In genomic region chr2:227473019-227473461, GRCh38 we compare ENCODE assay signal across 8 cellular contexts. TPM values are rescaled to one million over a fixed set of nuclear protein-coding genes. Genes with fewer than 3 reads are reported as not detected.
DNase-seq lines count a peak whose midpoint lies in the region; ATAC-seq, FAIRE-seq and TF ChIP-seq lines count a peak whose summit lies in the region.

No MANE protein-coding gene starts in this region.

- H4K20me1 ChIP-seq in osteoblast (ENCODE audit: insufficient read depth, low read length): peaks cover 42% of the 10 kb centered on the region

- H3K9me3 Mint-ChIP-seq in effector memory CD8-positive, alpha-beta T cell: no peaks in the 10 kb centered on the region

- H3K4me1 ChIP-seq in osteoblast (ENCODE audit: insufficient read depth, low read length): peaks cover 16% of the 10 kb centered on the region

- no peaks in the 10 kb centered on the region for H3K9me3 ChIP-seq in osteoblast (ENCODE audit: low read depth, low read length)

- ATAC-seq in effector memory CD8-positive, alpha-beta T cell (replicated peaks): no peak
- no peak for ATAC-seq in GM18868 (IDR thresholded peaks at IDR 0.05; ENCODE audit: unreplicated experiment)

- H2AFZ ChIP-seq in osteoblast (ENCODE audit: low read length): no peak overlapping the region

- peak overlapping the region; percentile 62 to 90 for H3K27ac Mint-ChIP-seq in effector memory CD8-positive, alpha-beta T cell

- no peaks in the 10 kb centered on the region for H3K36me3 ChIP-seq in osteoblast (ENCODE audit: insufficient read depth, low read length)

- no peak for FAIRE-seq in frontal cortex (lab: Jason Lieb, UNC)

- peak overlapping the region; percentile 80 for H3K4me2 ChIP-seq in osteoblast (ENCODE audit: insufficient read depth, low read length)

- no peak for TF ChIP-seq CTCF in osteoblast (IDR thresholded peaks at IDR 0.05; ENCODE audit: extremely low read depth, low read depth, low read length)

- peak overlapping the region; percentile 90 for H3K4me3 ChIP-seq in osteoblast (ENCODE audit: insufficient read depth, low read length)

- peaks cover 18 to 28% of the 10 kb centered on the region in 2 donors for H3K4me1 Mint-ChIP-seq in effector memory CD8-positive, alpha-beta T cell (ENCODE audit: low read depth in 2 of 2)

- H3K27ac ChIP-seq in osteoblast (ENCODE audit: low read depth, low read length): peak overlapping the region; percentile 45

- H3K79me2 ChIP-seq in osteoblast (ENCODE audit: insufficient read depth, low read length): peaks cover 61% of the 10 kb centered on the region

- peaks cover 8% of the 10 kb centered on the region for H3K36me3 Mint-ChIP-seq in effector memory CD8-positive, alpha-beta T cell (ENCODE audit: insufficient read depth)

- DNase-seq in NCI-H2029 (lab: John Stamatoyannopoulos, UW) (peak; percentile 28), NCI-H2029 treated with DMSO at 0.1 percent for 48 hours (lab: John Stamatoyannopoulos, UW) (no peak), NCI-H774 (lab: John Stamatoyannopoulos, UW) (peak; percentile 29), osteoblast (ENCODE audit: insufficient read length, low spot score, missing footprints) (no peak), frontal cortex (ENCODE audit: low spot score in 2 of 2) (no peak), islet precursor cell (no peak)
- DNase-seq in effector memory CD8-positive, alpha-beta T cell: no peak

- H3K27me3 Mint-ChIP-seq in effector memory CD8-positive, alpha-beta T cell: no peaks in the 10 kb centered on the region

- no peaks in the 10 kb centered on the region for H3K27me3 ChIP-seq in osteoblast (ENCODE audit: insufficient read depth, low read length)

- H3K4me3 Mint-ChIP-seq in effector memory CD8-positive, alpha-beta T cell: peak overlapping the region; percentile 71 to 93

RNA-seq across cellular contexts. Expression of gene AGFG1, which starts 1.1 kb away (rescaled TPM):
- total RNA-seq in osteoblast (48.5 and 61.0 TPM in 2 replicates), frontal cortex (73.0 TPM)

Comparison
In these comparisons a context has a peak if more than half of its experiments do, and no peak if none do; other contexts are left out.
1. DNase-seq: peak in NCI-H2029 (single experiment) and NCI-H774 (single experiment); none in NCI-H2029 treated with DMSO at 0.1 percent for 48 hours (single experiment), effector memory CD8-positive, alpha-beta T cell (0 of 3), osteoblast (single experiment), frontal cortex (0 of 2) and islet precursor cell (single experiment).